ENCODE assay signal across 31 cellular contexts in the genomic region with DNA sequence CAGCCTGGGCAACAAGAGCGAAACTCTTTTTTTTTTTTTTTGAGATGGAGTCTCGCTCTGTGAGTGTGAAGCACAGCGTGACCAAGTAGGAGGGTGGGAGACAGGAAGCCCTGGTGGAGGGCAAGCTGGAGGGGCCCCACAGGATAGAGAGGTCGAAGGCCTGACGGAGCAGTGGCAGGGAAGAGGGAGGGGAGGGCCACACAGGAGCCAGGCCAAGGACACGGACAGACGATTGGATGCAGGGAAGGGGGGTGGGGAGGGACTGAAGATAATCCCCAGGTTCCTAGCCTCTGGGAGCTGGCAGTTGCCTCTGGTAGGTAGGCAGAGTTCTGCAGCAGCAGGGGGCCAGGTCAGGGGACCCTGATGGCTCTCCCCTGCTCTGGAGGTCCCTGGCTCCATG. TPM values are rescaled to one million over a fixed set of nuclear protein-coding genes. Genes with fewer than 3 reads are reported as not detected.
"Had no signal": no experiment of that assay in that cellular context is flagged by ENCODE, and none has a peak within 500 bp of the region (broad histone marks: within the 10 kb centered on the region; RNA-seq: fewer than 3 reads in every experiment).

No MANE protein-coding gene starts in this region.

- H3K27me3 ChIP-seq: adrenal gland, body of pancreas, esophagus squamous epithelium, upper lobe of left lung had no signal

- H3K9me3 ChIP-seq: adrenal gland, body of pancreas, esophagus squamous epithelium, heart right ventricle, upper lobe of left lung had no signal

- ATAC-seq: activated CD4-positive, CD25-positive, alpha-beta regulatory T cell treated with anti-CD3 and anti-CD28 coated beads, Interleukin-2, amount 50 U/mL, for 24 hours; body of pancreas; heart right ventricle; left colon; naive thymus-derived CD8-positive, alpha-beta T cell; right cardiac atrium had no signal

- H3K27ac ChIP-seq: adrenal gland, body of pancreas, epithelial cell of prostate, esophagus squamous epithelium, heart right ventricle, upper lobe of left lung had no signal

- H3K36me3 ChIP-seq: adrenal gland, esophagus squamous epithelium, heart right ventricle, upper lobe of left lung had no signal

- H3K4me1 Mint-ChIP-seq: activated naive CD8-positive, alpha-beta T cell treated with anti-CD3 and anti-CD28 coated beads for 36 hours had no signal

- DNase-seq: activated CD4-positive, alpha-beta T cell treated with anti-CD3 and anti-CD28 coated beads for 48 hours; activated CD4-positive, alpha-beta T cell treated with anti-CD3 and anti-CD28 coated beads, Interleukin-2, amount 50 U/mL, for 48 hours; activated CD8-positive, alpha-beta memory T cell treated with anti-CD3 and anti-CD28 coated beads for 24 hours; activated effector memory CD4-positive, alpha-beta T cell treated with anti-CD3 and anti-CD28 coated beads, Interleukin-2, amount 50 U/mL, for 16 hours; activated naive CD4-positive, alpha-beta T cell treated with anti-CD3 and anti-CD28 coated beads for 36 hours; activated naive CD8-positive, alpha-beta T cell treated with anti-CD3 and anti-CD28 coated beads for 36 hours; adrenal gland; aorta; body of pancreas; dermis blood vessel endothelial cell; effector CD4-positive, alpha-beta T cell; esophagus squamous epithelium; foreskin melanocyte; heart right ventricle; kidney; left colon; naive thymus-derived CD8-positive, alpha-beta T cell; right cardiac atrium; stimulated activated CD4-positive, alpha-beta T cell treated with anti-CD3 and anti-CD28 coated beads, Interleukin-2, amount 100 ng/mL, for 48 hours; substantia nigra; T-helper 1 cell had no signal

- FAIRE-seq: colon, endometrium, kidney had no signal

- H3K27ac Mint-ChIP-seq: activated naive CD8-positive, alpha-beta T cell treated with anti-CD3 and anti-CD28 coated beads for 36 hours; naive thymus-derived CD8-positive, alpha-beta T cell; stimulated activated naive CD8-positive, alpha-beta T cell treated with anti-CD3 and anti-CD28 coated beads, Interleukin-15, Interleukin-2, amounts not matched to agents 100 ng/mL and 50 ng/mL, for 24 hours; T-helper 2 cell treated with Interferon-gamma antibody and Interleukin-4, amounts not matched to agents 5 μg/mL and 100 μg/mL, for 36 hours had no signal

- H3K36me3 Mint-ChIP-seq: activated naive CD8-positive, alpha-beta T cell treated with anti-CD3 and anti-CD28 coated beads for 36 hours; naive thymus-derived CD8-positive, alpha-beta T cell had no signal

- H3K4me1 ChIP-seq: adrenal gland, body of pancreas, upper lobe of left lung had no signal

- H3K9me3 Mint-ChIP-seq: activated naive CD4-positive, alpha-beta T cell treated with anti-CD3 and anti-CD28 coated beads for 36 hours; activated naive CD8-positive, alpha-beta T cell treated with anti-CD3 and anti-CD28 coated beads for 36 hours; naive thymus-derived CD8-positive, alpha-beta T cell; stimulated activated naive CD8-positive, alpha-beta T cell treated with anti-CD3 and anti-CD28 coated beads, Interleukin-15, Interleukin-2, amounts not matched to agents 100 ng/mL and 50 ng/mL, for 24 hours; T-helper 2 cell treated with Interferon-gamma antibody and Interleukin-4, amounts not matched to agents 5 μg/mL and 100 μg/mL, for 36 hours had no signal

- H3K4me3 ChIP-seq: adrenal gland, body of pancreas, esophagus squamous epithelium, heart right ventricle, upper lobe of left lung had no signal

- H3K4me3 Mint-ChIP-seq: activated naive CD4-positive, alpha-beta T cell treated with anti-CD3 and anti-CD28 coated beads for 36 hours; activated naive CD8-positive, alpha-beta T cell treated with anti-CD3 and anti-CD28 coated beads for 36 hours; naive thymus-derived CD8-positive, alpha-beta T cell; stimulated activated naive CD8-positive, alpha-beta T cell treated with anti-CD3 and anti-CD28 coated beads, Interleukin-15, Interleukin-2, amounts not matched to agents 100 ng/mL and 50 ng/mL, for 24 hours; T-helper 2 cell treated with Interferon-gamma antibody and Interleukin-4, amounts not matched to agents 5 μg/mL and 100 μg/mL, for 36 hours had no signal

RNA-seq across cellular contexts. Expression of a gene that starts 10.8 kb away (rescaled TPM):
- total RNA-seq: activated naive CD4-positive, alpha-beta T cell treated with anti-CD3 and anti-CD28 coated beads for 36 hours; adrenal gland; aorta; body of pancreas; dermis blood vessel endothelial cell; esophagus squamous epithelium; heart right ventricle; kidney; left colon; lower leg skin; naive thymus-derived CD8-positive, alpha-beta T cell; osteoblast; right cardiac atrium; skeletal muscle tissue; upper lobe of left lung had no signal
- polyA plus RNA-seq: adrenal gland; aorta; heart right ventricle; naive thymus-derived CD8-positive, alpha-beta T cell; right cardiac atrium had no signal

RNA-seq across cellular contexts. Expression of a gene that starts 20.0 kb away (rescaled TPM):
- total RNA-seq: dermis blood vessel endothelial cell had no signal

RNA-seq across cellular contexts. Expression of a gene that starts 32.4 kb away (rescaled TPM):
- total RNA-seq: body of pancreas had no signal
- polyA plus RNA-seq: naive thymus-derived CD8-positive, alpha-beta T cell had no signal
